In the genomic region with DNA sequence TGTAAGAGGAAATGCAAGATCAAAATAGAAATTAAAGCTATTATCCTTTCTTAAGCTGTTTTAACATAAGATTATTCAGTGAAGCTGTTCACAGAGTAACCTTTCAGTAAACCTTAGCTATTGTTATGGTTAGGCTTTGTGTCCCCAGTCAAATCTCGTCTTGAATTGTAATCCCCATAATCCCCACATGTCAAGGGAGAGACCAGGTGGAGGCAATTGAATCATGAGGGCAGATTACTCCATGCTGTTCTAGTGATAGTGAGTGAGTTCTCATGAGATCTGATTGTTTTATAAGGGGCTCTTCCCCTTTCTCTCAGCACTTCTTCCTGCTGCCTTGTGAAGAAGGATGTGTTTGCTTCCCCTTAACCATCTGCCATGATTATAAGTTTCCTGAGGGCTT, we compare ENCODE assay signal across 24 cellular contexts.
"Had no signal": no experiment of that assay in that cellular context is flagged by ENCODE, and none has a peak within 500 bp of the region (broad histone marks: within the 10 kb centered on the region; RNA-seq: fewer than 3 reads in every experiment).

No MANE protein-coding gene starts in this region.

- H3K27ac ChIP-seq: coronary artery, gastrocnemius medialis, hepatocyte, prostate gland, right atrium auricular region, testis, tibial artery had no signal

- H3K36me3 ChIP-seq: gastrocnemius medialis, prostate gland, right atrium auricular region, tibial artery had no signal

- H3K4me3 Mint-ChIP-seq: naive thymus-derived CD4-positive, alpha-beta T cell; nephron; stimulated activated memory B cell treated with anti-CD40 and anti-IgM and Interleukin-4, amounts not matched to agents 10 μg/mL and 1 μg/mL and 100 μg/mL, for 72 hours; type B pancreatic cell had no signal

- H3K27me3 Mint-ChIP-seq: naive thymus-derived CD4-positive, alpha-beta T cell; stimulated activated memory B cell treated with anti-CD40 and anti-IgM and Interleukin-4, amounts not matched to agents 10 μg/mL and 1 μg/mL and 100 μg/mL, for 72 hours; type B pancreatic cell had no signal

- H3K9me3 ChIP-seq: gastrocnemius medialis, prostate gland, right atrium auricular region, testis, tibial artery had no signal

- DNase-seq: dermis blood vessel endothelial cell; effector memory CD4-positive, alpha-beta T cell; erythroblast; gastrocnemius medialis; head of caudate nucleus; kidney; mesenchymal stem cell; midbrain; naive thymus-derived CD4-positive, alpha-beta T cell; nucleus accumbens; stimulated activated CD4-positive, alpha-beta T cell treated with anti-CD3 and anti-CD28 coated beads, Interleukin-12 subunit alpha, Interleukin-12 subunit beta, amount 100 ng/mL, for 4 hours; stimulated activated CD4-positive, alpha-beta T cell treated with anti-CD3 and anti-CD28 coated beads, Interleukin-4, amount 100 ng/mL, for 4 hours; stimulated activated naive CD8-positive, alpha-beta T cell treated with anti-CD3 and anti-CD28 coated beads, Interleukin-15, Interleukin-2, amounts not matched to agents 100 U/mL and 50 U/mL, for 24 hours; substantia nigra; testis; tibial artery had no signal

- H3K27me3 ChIP-seq: gastrocnemius medialis, hepatocyte, testis, tibial artery had no signal

- H3K36me3 Mint-ChIP-seq: naive thymus-derived CD4-positive, alpha-beta T cell; stimulated activated memory B cell treated with anti-CD40 and anti-IgM and Interleukin-4, amounts not matched to agents 10 μg/mL and 1 μg/mL and 100 μg/mL, for 72 hours; type B pancreatic cell had no signal

- H3K4me3 ChIP-seq: coronary artery, gastrocnemius medialis, hepatocyte, prostate gland, right atrium auricular region, smooth muscle cell, testis, tibial artery had no signal

- H3K4me1 Mint-ChIP-seq: naive thymus-derived CD4-positive, alpha-beta T cell; nephron; stimulated activated memory B cell treated with anti-CD40 and anti-IgM and Interleukin-4, amounts not matched to agents 10 μg/mL and 1 μg/mL and 100 μg/mL, for 72 hours had no signal

- H3K9me3 Mint-ChIP-seq: nephron; stimulated activated memory B cell treated with anti-CD40 and anti-IgM and Interleukin-4, amounts not matched to agents 10 μg/mL and 1 μg/mL and 100 μg/mL, for 72 hours; type B pancreatic cell had no signal

- H3K79me2 ChIP-seq: hepatocyte had no signal

- H3K4me1 ChIP-seq: gastrocnemius medialis, prostate gland, right atrium auricular region, testis, tibial artery had no signal

- H3K27ac Mint-ChIP-seq: naive thymus-derived CD4-positive, alpha-beta T cell; nephron; stimulated activated memory B cell treated with anti-CD40 and anti-IgM and Interleukin-4, amounts not matched to agents 10 μg/mL and 1 μg/mL and 100 μg/mL, for 72 hours; type B pancreatic cell had no signal

- H2AFZ ChIP-seq: hepatocyte had no signal

- H3K4me2 ChIP-seq: hepatocyte, smooth muscle cell had no signal
